Comparison of ENCODE assay signal across 8 cellular contexts in the genomic region with DNA sequence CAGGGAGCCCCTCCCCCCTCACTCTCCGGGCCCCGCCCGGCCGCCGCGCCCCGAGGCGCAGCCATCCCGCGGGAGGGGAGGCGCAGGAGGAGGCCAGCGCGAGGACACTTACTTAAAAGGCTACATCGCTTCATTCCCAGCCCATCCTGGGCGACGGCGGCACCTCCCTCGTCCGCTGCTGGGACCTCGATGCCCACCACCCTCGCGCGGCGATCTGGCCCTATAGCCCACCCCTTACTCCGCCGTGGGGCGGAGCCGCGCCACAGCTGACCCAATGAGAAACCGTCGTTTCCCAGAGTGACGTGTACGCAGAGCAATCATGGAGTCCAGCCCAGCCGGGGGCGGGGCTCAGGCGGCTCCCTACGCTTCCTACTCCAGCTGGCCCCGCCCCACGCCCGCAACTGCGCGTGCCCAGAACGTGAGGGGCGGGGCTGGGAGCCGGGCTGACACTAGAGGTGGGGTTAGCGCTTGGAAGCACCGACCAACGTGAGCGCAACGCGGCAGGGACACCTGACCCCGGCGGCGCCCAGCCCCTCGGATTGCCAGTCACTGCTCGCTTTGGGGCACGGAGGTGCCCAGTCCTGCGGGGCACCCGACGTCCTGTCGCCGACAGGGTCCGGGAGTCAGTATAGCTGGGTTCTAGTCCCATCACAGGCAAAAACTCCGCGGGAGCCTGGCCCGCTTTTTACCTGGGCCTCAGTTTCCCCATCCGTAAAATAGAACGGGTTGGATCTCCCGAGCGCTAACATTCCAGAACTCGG. TPM values are rescaled to one million over a fixed set of nuclear protein-coding genes. Genes with fewer than 3 reads are reported as not detected.
DNase-seq lines count a peak whose midpoint lies in the region; ATAC-seq and TF ChIP-seq lines count a peak whose summit lies in the region.

A gene (minus strand): TSS at position 222 of the 761 bp plus-strand sequence. CDS start 16,165 bp downstream, outside the sequence.

- H4K20me1 ChIP-seq in PC-3 (ENCODE audit: low read length): peaks cover 7% of the 10 kb centered on the region; the same call in 1 of the 2 replicates

- peak within 1 kb of the TSS; percentile 99 for H2AFZ ChIP-seq in PC-3 (ENCODE audit: low read length)

- ATAC-seq in GM21576 (IDR thresholded peaks at IDR 0.05; ENCODE audit: unreplicated experiment): peak; percentile 96
- ATAC-seq in PC-3: peak; percentile 94

- H3K27me3 ChIP-seq in PC-3 (ENCODE audit: low read length): no peaks in the 10 kb centered on the region
- H3K27me3 ChIP-seq in mucosa of rectum (ENCODE audit: control insufficient read depth in 2 of 2, insufficient read depth in 2 of 2, low read length in 2 of 2): peaks cover 12 to 14% of the 10 kb centered on the region in 2 donors

- H3K9me2 ChIP-seq in PC-3 (replicated peaks; ENCODE audit: low read length): no peaks in the 10 kb centered on the region

- BruUV-seq in PC-3 (replicated peaks; lab: Mats Ljungman, UMichigan): no TSS peak

- H3K4me1 ChIP-seq in PC-3 (ENCODE audit: insufficient read depth, low read length) (peaks cover 12% of the 10 kb centered on the region), mucosa of rectum (ENCODE audit: control insufficient read depth in 2 of 2, insufficient read depth in 2 of 2, low read length in 2 of 2) (peaks cover 15 to 17% of the 10 kb centered on the region in 2 donors)

- H3K9ac ChIP-seq in PC-3 (ENCODE audit: low read length): peak within 1 kb of the TSS; percentile 79
- H3K9ac ChIP-seq in mucosa of rectum (ENCODE audit: low read depth in 1 of 2, low read length in 2 of 2): peak within 1 kb of the TSS; percentile 81 to 86

- H3F3A ChIP-seq in PC-3 (ENCODE audit: low read length, unreplicated experiment): no peaks in the 10 kb centered on the region

- peak within 1 kb of the TSS; percentile 99 for H3K4me2 ChIP-seq in PC-3 (ENCODE audit: low read length)

- H3K9me3 ChIP-seq in PC-3 (ENCODE audit: low read length): no peaks in the 10 kb centered on the region
- H3K9me3 ChIP-seq in mucosa of rectum (ENCODE audit: control insufficient read depth in 2 of 2, low read length in 2 of 2): no peaks in the 10 kb centered on the region

- H3K36me3 ChIP-seq in PC-3 (ENCODE audit: low read depth, low read length): no peaks in the 10 kb centered on the region
- H3K36me3 ChIP-seq in mucosa of rectum (ENCODE audit: control insufficient read depth in 2 of 2, insufficient read depth in 2 of 2, low read length in 2 of 2): no peaks in the 10 kb centered on the region

- peak within 1 kb of the TSS; percentile 36; the same call in 1 of the 2 replicates for H3K27ac ChIP-seq in PC-3 (ENCODE audit: low read length)
- H3K27ac ChIP-seq in mucosa of rectum (ENCODE audit: low read depth in 2 of 2, low read length in 2 of 2): peak within 1 kb of the TSS; percentile 86 to 90

- peaks cover 43% of the 10 kb centered on the region for H3K79me2 ChIP-seq in PC-3 (ENCODE audit: low read length)

- no peak for TF ChIP-seq CTCF in PC-3 (conservative IDR thresholded peaks at IDR 0.05; ENCODE audit: low read depth, low read length)
- TF ChIP-seq CTCF in epithelial cell of proximal tubule (conservative IDR thresholded peaks at IDR 0.05; ENCODE audit: low read depth, low read length): no peak

- H3K4me3 ChIP-seq in PC-3 (ENCODE audit: low read length) (peak within 1 kb of the TSS; percentile 91), epithelial cell of proximal tubule (ENCODE audit: low read depth, low read length) (peak within 1 kb of the TSS; percentile 75), mucosa of rectum (ENCODE audit: low read length in 2 of 2) (peak within 1 kb of the TSS; percentile 91 to 97)

- peak; percentile 6; the same call in 1 of the 2 replicates for TF ChIP-seq EP300 in Ishikawa (IDR thresholded peaks at IDR 0.05; ENCODE audit: borderline replicate concordance)

- DNase-seq in DMS153 (lab: John Stamatoyannopoulos, UW) (peak; percentile 97), PC-3 (peak; percentile 97), activated T-cell treated with anti-CD3 and anti-CD28 coated beads for 48 hours (ENCODE audit: low read depth) (peak; percentile 98), epithelial cell of proximal tubule (ENCODE audit: low read depth) (peak; percentile 75)
- DNase-seq in stimulated activated CD8-positive, alpha-beta memory T cell treated with anti-CD3 and anti-CD28 coated beads, Interleukin-4, amount 100 ng/mL, for 48 hours: peak; percentile 98

- CTCF ChIA-PET in PC-3 (lab: Charles Lee): no interaction called here

- POLR2A ChIA-PET in PC-3 (lab: Charles Lee; ENCODE audit: unreplicated experiment): no interaction called here

- intact Hi-C loops in PC-3 (cut with micrococcal nuclease): no loop called here

- no peak for TF ChIP-seq RAD21 in Ishikawa (IDR thresholded peaks at IDR 0.05; ENCODE audit: low read depth)

TF ChIP-seq in Ishikawa, 13 proteins besides CTCF, POLR2A, EP300 and RAD21:
- TF ChIP-seq EGR1 (IDR thresholded peaks at IDR 0.05): no peak
- TF ChIP-seq CREB1 (IDR thresholded peaks at IDR 0.05; ENCODE audit: low read depth): peak; percentile 44
- TF ChIP-seq NFIC (IDR thresholded peaks at IDR 0.05): no peak
- TF ChIP-seq TCF12 (IDR thresholded peaks at IDR 0.05; ENCODE audit: low read depth): no peak
- TF ChIP-seq, protein P1, sequence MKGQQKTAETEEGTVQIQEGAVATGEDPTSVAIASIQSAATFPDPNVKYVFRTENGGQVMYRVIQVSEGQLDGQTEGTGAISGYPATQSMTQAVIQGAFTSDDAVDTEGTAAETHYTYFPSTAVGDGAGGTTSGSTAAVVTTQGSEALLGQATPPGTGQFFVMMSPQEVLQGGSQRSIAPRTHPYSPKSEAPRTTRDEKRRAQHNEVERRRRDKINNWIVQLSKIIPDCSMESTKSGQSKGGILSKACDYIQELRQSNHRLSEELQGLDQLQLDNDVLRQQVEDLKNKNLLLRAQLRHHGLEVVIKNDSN (IDR thresholded peaks at IDR 0.05): no peak
- TF ChIP-seq TAF1 (IDR thresholded peaks at IDR 0.05; ENCODE audit: low read depth): peak; percentile 52; the same call in 1 of the 2 replicates
- TF ChIP-seq, protein P2, sequence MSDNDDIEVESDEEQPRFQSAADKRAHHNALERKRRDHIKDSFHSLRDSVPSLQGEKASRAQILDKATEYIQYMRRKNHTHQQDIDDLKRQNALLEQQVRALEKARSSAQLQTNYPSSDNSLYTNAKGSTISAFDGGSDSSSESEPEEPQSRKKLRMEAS (IDR thresholded peaks at IDR 0.05): peak; percentile 78
- no peak for TF ChIP-seq ZBTB7A (IDR thresholded peaks at IDR 0.05; ENCODE audit: low read depth)
- TF ChIP-seq, protein P3, sequence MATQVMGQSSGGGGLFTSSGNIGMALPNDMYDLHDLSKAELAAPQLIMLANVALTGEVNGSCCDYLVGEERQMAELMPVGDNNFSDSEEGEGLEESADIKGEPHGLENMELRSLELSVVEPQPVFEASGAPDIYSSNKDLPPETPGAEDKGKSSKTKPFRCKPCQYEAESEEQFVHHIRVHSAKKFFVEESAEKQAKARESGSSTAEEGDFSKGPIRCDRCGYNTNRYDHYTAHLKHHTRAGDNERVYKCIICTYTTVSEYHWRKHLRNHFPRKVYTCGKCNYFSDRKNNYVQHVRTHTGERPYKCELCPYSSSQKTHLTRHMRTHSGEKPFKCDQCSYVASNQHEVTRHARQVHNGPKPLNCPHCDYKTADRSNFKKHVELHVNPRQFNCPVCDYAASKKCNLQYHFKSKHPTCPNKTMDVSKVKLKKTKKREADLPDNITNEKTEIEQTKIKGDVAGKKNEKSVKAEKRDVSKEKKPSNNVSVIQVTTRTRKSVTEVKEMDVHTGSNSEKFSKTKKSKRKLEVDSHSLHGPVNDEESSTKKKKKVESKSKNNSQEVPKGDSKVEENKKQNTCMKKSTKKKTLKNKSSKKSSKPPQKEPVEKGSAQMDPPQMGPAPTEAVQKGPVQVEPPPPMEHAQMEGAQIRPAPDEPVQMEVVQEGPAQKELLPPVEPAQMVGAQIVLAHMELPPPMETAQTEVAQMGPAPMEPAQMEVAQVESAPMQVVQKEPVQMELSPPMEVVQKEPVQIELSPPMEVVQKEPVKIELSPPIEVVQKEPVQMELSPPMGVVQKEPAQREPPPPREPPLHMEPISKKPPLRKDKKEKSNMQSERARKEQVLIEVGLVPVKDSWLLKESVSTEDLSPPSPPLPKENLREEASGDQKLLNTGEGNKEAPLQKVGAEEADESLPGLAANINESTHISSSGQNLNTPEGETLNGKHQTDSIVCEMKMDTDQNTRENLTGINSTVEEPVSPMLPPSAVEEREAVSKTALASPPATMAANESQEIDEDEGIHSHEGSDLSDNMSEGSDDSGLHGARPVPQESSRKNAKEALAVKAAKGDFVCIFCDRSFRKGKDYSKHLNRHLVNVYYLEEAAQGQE (IDR thresholded peaks at IDR 0.05; ENCODE audit: low read depth): no peak
- no peak; the same call in 1 of the 2 replicates for TF ChIP-seq TEAD4 (IDR thresholded peaks at IDR 0.05)

RNA-seq across cellular contexts. Expression of the gene that starts here (rescaled TPM):
- 14.3 and 17.0 TPM in 2 replicates for total RNA-seq in PC-3 (2014; rRNA removed)
- 18.2 and 24.0 TPM in 2 replicates for total RNA-seq in epithelial cell of proximal tubule

Comparison
In these comparisons a context has a peak if more than half of its experiments do, and no peak if none do; other contexts are left out.
1. Peak in every context shown above with its lines: DNase-seq, ATAC-seq, H3K4me3 ChIP-seq and H3K27ac ChIP-seq.